Comparison of ENCODE assay signal across 17 cellular contexts in genomic region chr5:148921350-148921749, GRCh38.
DNase-seq lines count a peak whose midpoint lies in the region; ATAC-seq and TF ChIP-seq lines count a peak whose summit lies in the region.
"Had no signal": no experiment of that assay in that cellular context is flagged by ENCODE, and none has a peak within 500 bp of the region (broad histone marks: within the 10 kb centered on the region; RNA-seq: fewer than 3 reads in every experiment).

No MANE protein-coding gene starts in this region.

- no peaks in the 10 kb centered on the region for H3K79me1 ChIP-seq in mesenchymal stem cell (replicated peaks; ENCODE audit: low read length, poor library complexity, severe bottlenecking)

- H3K9me3 ChIP-seq in mesenchymal stem cell (ENCODE audit: control insufficient read depth, low read length), result no peaks in the 10 kb centered on the region
- H3K9me3 ChIP-seq: Caco-2 had no signal

- H3K14ac ChIP-seq in mesenchymal stem cell (ENCODE audit: low read length in 2 of 2), result no peak overlapping the region

- no peak overlapping the region for H3K18ac ChIP-seq in mesenchymal stem cell (ENCODE audit: low read depth in 1 of 2, low read length in 2 of 2)

- no peaks in the 10 kb centered on the region for H3K36me3 ChIP-seq in mesenchymal stem cell (ENCODE audit: control insufficient read depth in 1 of 2, insufficient read depth in 2 of 2, low read depth in 1 of 2, low read length in 2 of 2)

- H3K4me3 ChIP-seq in mesenchymal stem cell (ENCODE audit: insufficient read depth in 1 of 2, low read depth in 1 of 2, low read length in 2 of 2), result no peak overlapping the region
- H3K4me3 ChIP-seq: GM12878, GM23338 had no signal

- no peak overlapping the region for H2AFZ ChIP-seq in mesenchymal stem cell (ENCODE audit: low read depth, low read length)
- H2AFZ ChIP-seq: GM23338 had no signal

- no peak overlapping the region for H3K27ac ChIP-seq in mesenchymal stem cell (ENCODE audit: low read length, poor library complexity, severe bottlenecking)
- H3K27ac ChIP-seq: C4-2B had no signal

- no peak overlapping the region for H3K23ac ChIP-seq in mesenchymal stem cell (ENCODE audit: low read length in 2 of 2)

- H4K8ac ChIP-seq in mesenchymal stem cell (ENCODE audit: low read length), result no peak overlapping the region

- no peaks in the 10 kb centered on the region for H3K36me3 Mint-ChIP-seq in HFFc6 (ENCODE audit: low read depth)
- H3K36me3 Mint-ChIP-seq in activated T-helper 17 cell treated with anti-CD3 and anti-CD28 coated beads, Interleukin-2, amount 50 U/mL, for 72 hours (ENCODE audit: low read depth), result no peaks in the 10 kb centered on the region

- no peak overlapping the region for H2BK120ac ChIP-seq in mesenchymal stem cell (ENCODE audit: low read depth, low read length)

- 90% methylated on average over 1 of the region's 1 CpG for WGBS in mesenchymal stem cell

- H2BK5ac ChIP-seq in mesenchymal stem cell (ENCODE audit: low read depth, low read length, poor library complexity, severe bottlenecking), result no peak overlapping the region

- no peak overlapping the region for H3K4me2 ChIP-seq in mesenchymal stem cell (ENCODE audit: low read length, poor library complexity, severe bottlenecking)
- H3K4me2 ChIP-seq: GM23338 had no signal

- no peak overlapping the region for H3K4ac ChIP-seq in mesenchymal stem cell (ENCODE audit: low read depth in 1 of 2, low read length in 2 of 2)

- peaks cover 28% of the 10 kb centered on the region for H3K4me1 Mint-ChIP-seq in HFFc6 (ENCODE audit: low read depth)
- H3K4me1 Mint-ChIP-seq in activated T-helper 17 cell treated with anti-CD3 and anti-CD28 coated beads, Interleukin-2, amount 50 U/mL, for 72 hours, result peaks cover 8% of the 10 kb centered on the region
- H3K4me1 Mint-ChIP-seq: GM23338 had no signal

- H2AK5ac ChIP-seq in mesenchymal stem cell (ENCODE audit: low read length, severe bottlenecking), result no peak overlapping the region

- H3K4me3 Mint-ChIP-seq in HFFc6, result no peak overlapping the region
- H3K4me3 Mint-ChIP-seq in activated T-helper 17 cell treated with anti-CD3 and anti-CD28 coated beads, Interleukin-2, amount 50 U/mL, for 72 hours, result no peak overlapping the region
- H3K4me3 Mint-ChIP-seq: CD4-positive, alpha-beta T cell; GM23338 had no signal

- peak overlapping the region; percentile 80 for H2BK15ac ChIP-seq in mesenchymal stem cell (ENCODE audit: low read depth, poor library complexity, severe bottlenecking)

- no peak overlapping the region for H2BK12ac ChIP-seq in mesenchymal stem cell (ENCODE audit: low read length in 2 of 2)

- H3K4me1 ChIP-seq in mesenchymal stem cell (ENCODE audit: control insufficient read depth, insufficient read depth, low read depth, low read length), result no peaks in the 10 kb centered on the region
- H3K4me1 ChIP-seq: Caco-2 had no signal

- no peak overlapping the region for H4K91ac ChIP-seq in mesenchymal stem cell (ENCODE audit: low read length)

- no peak for TF ChIP-seq CTCF in HFFc6 (IDR thresholded peaks at IDR 0.05)

- DNase-seq in HFFc6 (no peak), mesenchymal stem cell (no peak), SHP77 treated with DMSO at 0.1 percent for 48 hours (lab: John Stamatoyannopoulos, UW) (no peak), Ammon's horn (ENCODE audit: low spot score) (no peak)
- DNase-seq: ACHN; Caco-2; CD4-positive, alpha-beta T cell; DMS79 treated with DMSO at 0.1 percent for 48 hours; EL; KG1 had no signal

- ATAC-seq in activated T-helper 17 cell treated with anti-CD3 and anti-CD28 coated beads, Interleukin-2, amount 50 U/mL, for 72 hours (replicated peaks), result no peak
- ATAC-seq in GM21737 (IDR thresholded peaks at IDR 0.05; ENCODE audit: unreplicated experiment), result no peak
- ATAC-seq: GM12878, GM23338, HCT116, HepG2 had no signal

- peak overlapping the region; percentile 7; the same call in 1 of the 2 replicates for H3K27ac Mint-ChIP-seq in HFFc6
- peak overlapping the region; percentile 17 for H3K27ac Mint-ChIP-seq in activated T-helper 17 cell treated with anti-CD3 and anti-CD28 coated beads, Interleukin-2, amount 50 U/mL, for 72 hours
- H3K27ac Mint-ChIP-seq: CD4-positive, alpha-beta T cell; GM23338 had no signal

- no peak overlapping the region for H3K9ac ChIP-seq in mesenchymal stem cell (ENCODE audit: low read length)

- no peaks in the 10 kb centered on the region for H3K27me3 Mint-ChIP-seq in HFFc6 (ENCODE audit: insufficient read depth)
- H3K27me3 Mint-ChIP-seq in activated T-helper 17 cell treated with anti-CD3 and anti-CD28 coated beads, Interleukin-2, amount 50 U/mL, for 72 hours, result peaks cover 19% of the 10 kb centered on the region

- no peaks in the 10 kb centered on the region for H3K9me3 Mint-ChIP-seq in HFFc6
- no peaks in the 10 kb centered on the region for H3K9me3 Mint-ChIP-seq in activated T-helper 17 cell treated with anti-CD3 and anti-CD28 coated beads, Interleukin-2, amount 50 U/mL, for 72 hours
- H3K9me3 Mint-ChIP-seq: CD4-positive, alpha-beta T cell; GM23338 had no signal

- H3K27me3 ChIP-seq in mesenchymal stem cell (ENCODE audit: control insufficient read depth in 1 of 2, insufficient read depth in 1 of 2, low read length in 2 of 2), result peaks cover 0 to 14% of the 10 kb centered on the region in 2 experiments
